In the genomic region with DNA sequence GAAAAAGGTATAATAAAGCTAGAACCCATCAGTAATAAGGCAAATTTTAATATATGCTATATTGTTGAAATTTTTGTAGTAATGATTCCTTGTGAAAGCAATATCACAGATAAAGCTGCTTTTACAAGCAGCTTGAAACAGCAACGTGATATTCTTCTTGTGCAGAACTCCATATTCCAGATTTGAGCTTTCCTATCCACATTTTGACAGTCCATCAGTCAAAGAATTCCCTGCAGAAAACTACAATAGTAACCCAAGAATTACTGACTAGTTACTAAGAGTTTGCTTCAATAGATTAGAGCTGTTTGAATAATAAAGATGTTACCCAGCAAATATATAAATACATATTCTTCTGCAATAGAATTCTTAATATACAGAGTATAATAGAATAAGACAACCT, we compare ENCODE assay signal across 13 cellular contexts.
"Had no signal": no experiment of that assay in that cellular context is flagged by ENCODE, and none has a peak within 500 bp of the region (broad histone marks: within the 10 kb centered on the region; RNA-seq: fewer than 3 reads in every experiment).

No MANE protein-coding gene starts in this region.

- H3K9me3 ChIP-seq: colonic mucosa, esophagus muscularis mucosa, esophagus squamous epithelium, gastrocnemius medialis, gastroesophageal sphincter, heart left ventricle, heart right ventricle had no signal

- H3K36me3 ChIP-seq: colonic mucosa, esophagus muscularis mucosa, esophagus squamous epithelium, gastrocnemius medialis, gastroesophageal sphincter, heart left ventricle, heart right ventricle had no signal

- ATAC-seq: effector memory CD8-positive, alpha-beta T cell; esophagus mucosa; foreskin keratinocyte; gastrocnemius medialis; gastroesophageal sphincter; heart left ventricle; heart right ventricle had no signal

- H3K27ac ChIP-seq: colonic mucosa, coronary artery, dorsolateral prefrontal cortex, epithelial cell of prostate, esophagus muscularis mucosa, esophagus squamous epithelium, foreskin keratinocyte, gastrocnemius medialis, gastroesophageal sphincter, heart left ventricle, heart right ventricle had no signal

- H3K4me3 ChIP-seq: colonic mucosa, coronary artery, dorsolateral prefrontal cortex, esophagus muscularis mucosa, esophagus squamous epithelium, gastrocnemius medialis, gastroesophageal sphincter, heart left ventricle, heart right ventricle had no signal

- H3K27me3 ChIP-seq: colonic mucosa, dorsolateral prefrontal cortex, esophagus muscularis mucosa, esophagus squamous epithelium, foreskin keratinocyte, gastrocnemius medialis, gastroesophageal sphincter had no signal
